13 cellular contexts compared by ENCODE assay signal in genomic region chr1:9657521-9658032, GRCh38. TPM values are rescaled to one million over a fixed set of nuclear protein-coding genes. Genes with fewer than 3 reads are reported as not detected.
DNase-seq lines count a peak whose midpoint lies in the region; ATAC-seq, FAIRE-seq and TF ChIP-seq lines count a peak whose summit lies in the region.
"Had no signal": no experiment of that assay in that cellular context is flagged by ENCODE, and none has a peak within 500 bp of the region (broad histone marks: within the 10 kb centered on the region; RNA-seq: fewer than 3 reads in every experiment).

No MANE protein-coding gene starts in this region.

- DNase-seq in CD14-positive monocyte (ENCODE audit: low spot score) (no peak), GM12892 (ENCODE audit: insufficient read length) (no peak), erythroblast (lab: John Stamatoyannopoulos, UW) (peak; percentile 10 to 27), HuH-7 (ENCODE audit: low spot score) (no peak), GM23248 (no peak), left ventricle myocardium inferior (no peak)
- DNase-seq in activated CD4-positive, alpha-beta memory T cell treated with anti-CD3 and anti-CD28 coated beads for 36 hours = peak; percentile 38
- DNase-seq: amniotic stem cell, esophagus squamous epithelium, NCI-H2171 treated with DMSO at 0.1 percent for 48 hours had no signal

- no peaks in the 10 kb centered on the region for H3K27me3 Mint-ChIP-seq in CD14-positive monocyte (ENCODE audit: low read depth in 3 of 3)
- no peaks in the 10 kb centered on the region for H3K27me3 Mint-ChIP-seq in activated CD4-positive, alpha-beta memory T cell treated with anti-CD3 and anti-CD28 coated beads for 36 hours

- H3K4me2 ChIP-seq in GM23248 (ENCODE audit: unreplicated experiment) = no peak overlapping the region
- H3K4me2 ChIP-seq: hepatocyte had no signal

- FAIRE-seq in GM12892 (lab: Jason Lieb, UNC) = peak; percentile 57

- H3K9me2 ChIP-seq in GM23248 (ENCODE audit: insufficient read depth) = no peaks in the 10 kb centered on the region

- H3K27ac ChIP-seq in GM23248 (no peak overlapping the region), left ventricle myocardium inferior (replicated peaks) (no peak overlapping the region)
- H3K27ac ChIP-seq: esophagus squamous epithelium, hepatocyte had no signal

- H3K36me3 Mint-ChIP-seq in CD14-positive monocyte = peaks cover 11 to 26% of the 10 kb centered on the region in 2 donors
- peaks cover 34% of the 10 kb centered on the region for H3K36me3 Mint-ChIP-seq in activated CD4-positive, alpha-beta memory T cell treated with anti-CD3 and anti-CD28 coated beads for 36 hours

- no peak overlapping the region for H3K9ac ChIP-seq in GM23248

- CTCF ChIA-PET in activated CD4-positive, alpha-beta memory T cell treated with anti-CD3 and anti-CD28 coated beads for 36 hours (lab: Charles Lee) = interaction anchor here (1.3 to 9.0 kb wide), 2 partner anchors 9 to 29 kb away, joined by 3 to 113 read pairs; no protein-coding TSS in a partner anchor

- no peaks in the 10 kb centered on the region for H3K9me3 Mint-ChIP-seq in CD14-positive monocyte
- no peaks in the 10 kb centered on the region for H3K9me3 Mint-ChIP-seq in activated CD4-positive, alpha-beta memory T cell treated with anti-CD3 and anti-CD28 coated beads for 36 hours

- in situ Hi-C loops in GM23248 (cut with MboI) = no loop called here

- TF ChIP-seq POLR2A in GM12892 (IDR thresholded peaks at IDR 0.05; ENCODE audit: low read depth, low read length) (no peak), erythroblast (IDR thresholded peaks at IDR 0.05; ENCODE audit: low read length) (no peak)

- H3K9me3 ChIP-seq in GM23248 (ENCODE audit: low read depth) (no peaks in the 10 kb centered on the region), left ventricle myocardium inferior (replicated peaks) (no peaks in the 10 kb centered on the region)
- H3K9me3 ChIP-seq: esophagus squamous epithelium had no signal

- H3K4me1 Mint-ChIP-seq in CD14-positive monocyte = peaks cover 81% of the 10 kb centered on the region
- peaks cover 72% of the 10 kb centered on the region for H3K4me1 Mint-ChIP-seq in activated CD4-positive, alpha-beta memory T cell treated with anti-CD3 and anti-CD28 coated beads for 36 hours (ENCODE audit: low read depth)

- H3F3A ChIP-seq in GM23248 (ENCODE audit: insufficient read depth) = peaks cover 10% of the 10 kb centered on the region

- H2AFZ ChIP-seq in GM23248 = no peak overlapping the region
- H2AFZ ChIP-seq: hepatocyte had no signal

- H3K27me3 ChIP-seq in GM23248 (replicated peaks; ENCODE audit: insufficient read depth) (no peaks in the 10 kb centered on the region), left ventricle myocardium inferior (ENCODE audit: low read depth) (peaks cover 56% of the 10 kb centered on the region)

- H3K27ac Mint-ChIP-seq in CD14-positive monocyte = peak overlapping the region; percentile 62 to 88 (median 84)
- H3K27ac Mint-ChIP-seq in activated CD4-positive, alpha-beta memory T cell treated with anti-CD3 and anti-CD28 coated beads for 36 hours = peak overlapping the region; percentile 100

- H3K4me3 Mint-ChIP-seq in CD14-positive monocyte = peak overlapping the region in 1 of 2 donors; percentile 59
- peak overlapping the region; percentile 23 for H3K4me3 Mint-ChIP-seq in activated CD4-positive, alpha-beta memory T cell treated with anti-CD3 and anti-CD28 coated beads for 36 hours

- POLR2A ChIA-PET in activated CD4-positive, alpha-beta memory T cell treated with anti-CD3 and anti-CD28 coated beads for 36 hours (lab: Charles Lee) = interaction anchor here (0.6 to 1.4 kb wide), 4 partner anchors 9 to 72 kb away, joined by 3 to 5 read pairs (median 3); no protein-coding TSS in a partner anchor

- no peak overlapping the region for H3K4me3 ChIP-seq in GM23248
- H3K4me3 ChIP-seq in left ventricle myocardium inferior = no peak overlapping the region
- H3K4me3 ChIP-seq: esophagus squamous epithelium, hepatocyte had no signal

- no peaks in the 10 kb centered on the region for H3K79me2 ChIP-seq in GM23248 (ENCODE audit: insufficient read depth)
- H3K79me2 ChIP-seq: hepatocyte had no signal

- intact Hi-C loops in CD14-positive monocyte (cut with micrococcal nuclease) = no loop called here
- intact Hi-C loops in activated CD4-positive, alpha-beta memory T cell treated with anti-CD3 and anti-CD28 coated beads for 36 hours (cut with micrococcal nuclease) = no loop called here
- intact Hi-C loops in left ventricle myocardium inferior (cut with micrococcal nuclease) = no loop called here

- H3K36me3 ChIP-seq in GM23248 (ENCODE audit: low read depth) = no peaks in the 10 kb centered on the region
- H3K36me3 ChIP-seq in left ventricle myocardium inferior = no peaks in the 10 kb centered on the region
- H3K36me3 ChIP-seq: esophagus squamous epithelium had no signal

- TF ChIP-seq CTCF in CD14-positive monocyte (IDR thresholded peaks at IDR 0.05) = no peak
- TF ChIP-seq CTCF in left ventricle myocardium inferior (IDR thresholded peaks at IDR 0.05; ENCODE audit: borderline replicate concordance) = no peak

- H3K4me1 ChIP-seq in GM23248 (ENCODE audit: insufficient read depth) (peaks cover 15% of the 10 kb centered on the region), left ventricle myocardium inferior (peaks cover 2% of the 10 kb centered on the region)

- ATAC-seq in HG03442 (IDR thresholded peaks at IDR 0.05; ENCODE audit: unreplicated experiment) = no peak
- ATAC-seq: sciatic nerve had no signal

- H4K20me1 ChIP-seq in GM23248 (ENCODE audit: insufficient read depth) = no peaks in the 10 kb centered on the region

- 92 to 100% methylated on average over 2 of the region's 2 CpGs for WGBS in GM23248 (ENCODE audit: low coverage in 1 of 2, low lambda C conversion rate in 2 of 2, missing lambda C conversion rate in 2 of 2), 2 experiments

RNA-seq across cellular contexts. Expression of gene PIK3CD, which starts 6.0 kb away (rescaled TPM):
- polyA plus RNA-seq in CD14-positive monocyte (10 to 100 TPM; 33.2 to 52.2 TPM), GM23248 (2016; fragmentation: Nextera tagmentation; extraction: Ambion mirVana) (3.3 and 3.5 TPM in 2 replicates)
- polyA plus RNA-seq in GM12892 (2012; ENCODE audit: missing spikeins) = 53.8 TPM
- total RNA-seq in activated CD4-positive, alpha-beta memory T cell treated with anti-CD3 and anti-CD28 coated beads for 36 hours = 100 to 1,000 TPM; 129 to 138 TPM
- 7.1 and 8.0 TPM in 2 replicates for total RNA-seq in GM23248 (2014; rRNA removed; shearing (Covaris generic))
- total RNA-seq in left ventricle myocardium inferior = 2.6 TPM

Comparison
In these comparisons a context has a peak if more than half of its experiments do, and no peak if none do; other contexts are left out.
1. DNase-seq: peak in activated CD4-positive, alpha-beta memory T cell treated with anti-CD3 and anti-CD28 coated beads for 36 hours (single experiment) and erythroblast (2 of 2); none in CD14-positive monocyte (single experiment), GM12892 (single experiment), HuH-7 (single experiment), GM23248 (single experiment) and left ventricle myocardium inferior (single experiment).
2. RNA of gene PIK3CD, which starts 6.0 kb away (total RNA-seq): 129 to 138 TPM in activated CD4-positive, alpha-beta memory T cell treated with anti-CD3 and anti-CD28 coated beads for 36 hours; 7.1 to 8.0 TPM in GM23248 and 2.6 TPM in left ventricle myocardium inferior (single experiment); every median in the first group is over 10 times any median in the second.